In genomic region chr4:73257242-73257994, GRCh38 we compare ENCODE assay signal across 1 cellular context.
TF ChIP-seq lines count a peak whose summit lies in the region.

No MANE protein-coding gene starts in this region.

TF ChIP-seq in HepG2, 621 proteins besides CTCF, POLR2A, EP300 and RAD21 (continued from another document and continues in another):
- TF ChIP-seq, protein P1, sequence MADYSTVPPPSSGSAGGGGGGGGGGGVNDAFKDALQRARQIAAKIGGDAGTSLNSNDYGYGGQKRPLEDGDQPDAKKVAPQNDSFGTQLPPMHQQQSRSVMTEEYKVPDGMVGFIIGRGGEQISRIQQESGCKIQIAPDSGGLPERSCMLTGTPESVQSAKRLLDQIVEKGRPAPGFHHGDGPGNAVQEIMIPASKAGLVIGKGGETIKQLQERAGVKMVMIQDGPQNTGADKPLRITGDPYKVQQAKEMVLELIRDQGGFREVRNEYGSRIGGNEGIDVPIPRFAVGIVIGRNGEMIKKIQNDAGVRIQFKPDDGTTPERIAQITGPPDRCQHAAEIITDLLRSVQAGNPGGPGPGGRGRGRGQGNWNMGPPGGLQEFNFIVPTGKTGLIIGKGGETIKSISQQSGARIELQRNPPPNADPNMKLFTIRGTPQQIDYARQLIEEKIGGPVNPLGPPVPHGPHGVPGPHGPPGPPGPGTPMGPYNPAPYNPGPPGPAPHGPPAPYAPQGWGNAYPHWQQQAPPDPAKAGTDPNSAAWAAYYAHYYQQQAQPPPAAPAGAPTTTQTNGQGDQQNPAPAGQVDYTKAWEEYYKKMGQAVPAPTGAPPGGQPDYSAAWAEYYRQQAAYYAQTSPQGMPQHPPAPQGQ (CRISPR knock-in tag; IDR thresholded peaks at IDR 0.05; ENCODE audit: borderline replicate concordance) = no peak
- peak; percentile 66; the same call in 1 of the 2 replicates for TF ChIP-seq BHLHE40 (IDR thresholded peaks at IDR 0.05; ENCODE audit: low read length)
- TF ChIP-seq ZNF235 (CRISPR knock-in tag; IDR thresholded peaks at IDR 0.05; ENCODE audit: borderline replicate concordance) = no peak
- TF ChIP-seq SMC3 (IDR thresholded peaks at IDR 0.05; ENCODE audit: low read length) = peak; percentile 51; the same call in 1 of the 2 replicates
- no peak for TF ChIP-seq FLYWCH1 (CRISPR knock-in tag; IDR thresholded peaks at IDR 0.05)
- no peak for TF ChIP-seq THAP7 (CRISPR knock-in tag; IDR thresholded peaks at IDR 0.05)
- TF ChIP-seq CHD2 (IDR thresholded peaks at IDR 0.05; ENCODE audit: low read depth, low read length) = no peak
- TF ChIP-seq, protein P2, sequence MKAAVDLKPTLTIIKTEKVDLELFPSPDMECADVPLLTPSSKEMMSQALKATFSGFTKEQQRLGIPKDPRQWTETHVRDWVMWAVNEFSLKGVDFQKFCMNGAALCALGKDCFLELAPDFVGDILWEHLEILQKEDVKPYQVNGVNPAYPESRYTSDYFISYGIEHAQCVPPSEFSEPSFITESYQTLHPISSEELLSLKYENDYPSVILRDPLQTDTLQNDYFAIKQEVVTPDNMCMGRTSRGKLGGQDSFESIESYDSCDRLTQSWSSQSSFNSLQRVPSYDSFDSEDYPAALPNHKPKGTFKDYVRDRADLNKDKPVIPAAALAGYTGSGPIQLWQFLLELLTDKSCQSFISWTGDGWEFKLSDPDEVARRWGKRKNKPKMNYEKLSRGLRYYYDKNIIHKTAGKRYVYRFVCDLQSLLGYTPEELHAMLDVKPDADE (CRISPR knock-in tag; IDR thresholded peaks at IDR 0.05) = no peak
- no peak; the same call in 1 of the 2 replicates for TF ChIP-seq MYPOP (CRISPR knock-in tag; IDR thresholded peaks at IDR 0.05)
- TF ChIP-seq NFIC (IDR thresholded peaks at IDR 0.05; ENCODE audit: low read length) = no peak
- TF ChIP-seq ZBTB43 (CRISPR knock-in tag; conservative IDR thresholded peaks at IDR 0.05) = no peak
- no peak for TF ChIP-seq SKI (IDR thresholded peaks at IDR 0.05; ENCODE audit: partially characterized antibody)
- TF ChIP-seq PPARG (CRISPR knock-in tag; conservative IDR thresholded peaks at IDR 0.05) = 0 out of 2 replicates have a peak, but pooled peaks have one; percentile 48
- TF ChIP-seq FOXC1 (CRISPR knock-in tag; IDR thresholded peaks at IDR 0.05; ENCODE audit: borderline replicate concordance) = no peak
- TF ChIP-seq SETDB1 (CRISPR knock-in tag; IDR thresholded peaks at IDR 0.05; ENCODE audit: borderline replicate concordance) = no peak
- TF ChIP-seq FOXA1 (IDR thresholded peaks at IDR 0.05) = no peak
- TF ChIP-seq FOXA1 (CRISPR knock-in tag; IDR thresholded peaks at IDR 0.05) = no peak
- no peak for TF ChIP-seq TGIF2 (CRISPR knock-in tag; IDR thresholded peaks at IDR 0.05)
- TF ChIP-seq RARA (CRISPR knock-in tag; IDR thresholded peaks at IDR 0.05) = no peak
- TF ChIP-seq IRF2 (CRISPR knock-in tag; IDR thresholded peaks at IDR 0.05) = no peak
- 0 out of 2 replicates have a peak, but pooled peaks have one; percentile 32 for TF ChIP-seq ZNF446 (CRISPR knock-in tag; IDR thresholded peaks at IDR 0.05)
- TF ChIP-seq ZNF564 (CRISPR knock-in tag; IDR thresholded peaks at IDR 0.05) = no peak
- no peak for TF ChIP-seq HOXD1 (CRISPR knock-in tag; IDR thresholded peaks at IDR 0.05)
- no peak for TF ChIP-seq TFDP2 (CRISPR knock-in tag; IDR thresholded peaks at IDR 0.05)
- peak; percentile 31; the same call in 1 of the 2 replicates for TF ChIP-seq SPEN (CRISPR knock-in tag; IDR thresholded peaks at IDR 0.05; ENCODE audit: low read depth)
- no peak for TF ChIP-seq MATR3 (CRISPR knock-in tag; IDR thresholded peaks at IDR 0.05)
- no peak for TF ChIP-seq ZFP90 (CRISPR knock-in tag; IDR thresholded peaks at IDR 0.05; ENCODE audit: borderline replicate concordance)
- no peak for TF ChIP-seq PAXIP1 (CRISPR knock-in tag; conservative IDR thresholded peaks at IDR 0.05)
- no peak for TF ChIP-seq ZHX2 (IDR thresholded peaks at IDR 0.05; ENCODE audit: low read depth)
- TF ChIP-seq ZHX2 (CRISPR knock-in tag; IDR thresholded peaks at IDR 0.05; ENCODE audit: borderline replicate concordance) = no peak
- TF ChIP-seq ZNF512B (CRISPR knock-in tag; IDR thresholded peaks at IDR 0.05; ENCODE audit: borderline replicate concordance) = no peak
- TF ChIP-seq MBD4 (IDR thresholded peaks at IDR 0.05; ENCODE audit: borderline replicate concordance, low read length) = no peak
- TF ChIP-seq SP1 (IDR thresholded peaks at IDR 0.05) = no peak
- TF ChIP-seq SP1 (CRISPR knock-in tag; IDR thresholded peaks at IDR 0.05) = no peak
- no peak for TF ChIP-seq ZFP62 (CRISPR knock-in tag; IDR thresholded peaks at IDR 0.05)
- TF ChIP-seq MIER2 (CRISPR knock-in tag; IDR thresholded peaks at IDR 0.05) = no peak
- TF ChIP-seq FOXP4 (CRISPR knock-in tag; IDR thresholded peaks at IDR 0.05) = no peak
- no peak for TF ChIP-seq NONO (IDR thresholded peaks at IDR 0.05)
- TF ChIP-seq NONO (CRISPR knock-in tag; conservative IDR thresholded peaks at IDR 0.05) = no peak
- TF ChIP-seq KLF16 (CRISPR knock-in tag; IDR thresholded peaks at IDR 0.05) = 0 out of 4 replicates have a peak, but pooled peaks of 1 of the 2 experiments have one; percentile 9
- TF ChIP-seq SIN3A (IDR thresholded peaks at IDR 0.05; ENCODE audit: borderline replicate concordance, low read depth, low read length) = peak; percentile 38; the same call in 1 of the 2 replicates
